ENCODE assay signal across 13 cellular contexts in the genomic region with DNA sequence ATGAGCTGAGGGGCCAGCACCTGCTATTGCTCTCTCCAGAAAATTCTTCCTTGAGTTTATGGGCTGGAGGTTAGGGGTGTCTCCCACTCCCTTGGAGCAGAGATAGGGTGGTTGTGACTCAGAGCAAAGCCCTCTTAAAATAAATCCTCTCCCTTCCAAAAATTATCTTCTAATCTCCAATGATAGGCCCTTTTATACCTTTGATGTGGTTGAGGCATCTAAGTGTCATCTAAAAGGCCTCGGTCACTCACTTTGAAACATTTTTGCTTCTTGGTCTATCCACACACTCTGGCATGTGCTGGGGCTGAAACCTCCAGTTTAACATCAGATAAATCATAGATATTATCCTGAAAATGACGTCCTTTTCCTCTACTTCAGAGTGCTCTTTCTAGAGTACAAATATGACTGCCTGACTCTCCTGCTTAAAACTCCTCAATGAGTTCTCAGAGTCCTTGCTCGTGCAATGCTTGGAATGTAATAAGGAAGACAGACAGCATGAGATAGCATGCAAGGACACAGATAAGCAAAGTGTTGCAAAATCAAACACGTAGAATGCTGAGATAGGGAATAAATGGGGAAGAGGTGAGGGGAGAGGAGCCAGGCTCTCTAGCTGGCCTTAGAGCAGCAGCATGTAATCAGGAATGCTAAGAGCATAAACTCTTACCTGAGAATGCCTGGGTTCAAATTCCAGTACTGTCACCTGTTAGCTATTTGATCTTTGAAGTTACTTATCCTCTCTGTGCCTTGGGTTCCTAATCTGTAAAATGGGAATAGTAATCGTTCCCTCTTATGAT.
DNase-seq lines count a peak whose midpoint lies in the region; ATAC-seq, FAIRE-seq and TF ChIP-seq lines count a peak whose summit lies in the region.
"Had no signal": no experiment of that assay in that cellular context is flagged by ENCODE, and none has a peak within 500 bp of the region (broad histone marks: within the 10 kb centered on the region; RNA-seq: fewer than 3 reads in every experiment).

No MANE protein-coding gene starts in this region.

- ATAC-seq in left lobe of liver (peak; percentile 78), GM23338 (no peak)

- no peaks in the 10 kb centered on the region for H4K20me1 ChIP-seq in astrocyte (ENCODE audit: insufficient read depth, low read length)
- no peaks in the 10 kb centered on the region for H4K20me1 ChIP-seq in smooth muscle cell (ENCODE audit: low read depth)
- H4K20me1 ChIP-seq in GM23338 (replicated peaks; ENCODE audit: insufficient read depth): no peaks in the 10 kb centered on the region

- intact Hi-C loops in esophagus squamous epithelium (cut with DNase I): no loop called here

- no peak for TF ChIP-seq CTCF in astrocyte (IDR thresholded peaks at IDR 0.05; ENCODE audit: insufficient read depth, low read depth, low read length)
- no peak for TF ChIP-seq CTCF in smooth muscle cell (IDR thresholded peaks at IDR 0.05; ENCODE audit: borderline replicate concordance, insufficient read depth, poor library complexity, severe bottlenecking)
- TF ChIP-seq CTCF in esophagus squamous epithelium (IDR thresholded peaks at IDR 0.05): no peak
- TF ChIP-seq CTCF in GM23338 (conservative IDR thresholded peaks at IDR 0.05; ENCODE audit: low read depth in 2 of 2): no peak

- peaks cover 18% of the 10 kb centered on the region for H3K4me1 ChIP-seq in astrocyte (ENCODE audit: insufficient read depth, low read length)
- H3K4me1 ChIP-seq in smooth muscle cell (ENCODE audit: low read depth): peaks cover 9% of the 10 kb centered on the region
- H3K4me1 ChIP-seq in esophagus squamous epithelium: peaks cover 0 to 12% (median 8%) of the 10 kb centered on the region in 3 donors
- H3K4me1 ChIP-seq in GM23338 (ENCODE audit: insufficient read depth): no peaks in the 10 kb centered on the region

- H3K9me3 Mint-ChIP-seq in astrocyte (ENCODE audit: unreplicated experiment): no peaks in the 10 kb centered on the region
- no peaks in the 10 kb centered on the region for H3K9me3 Mint-ChIP-seq in GM23338
- H3K9me3 Mint-ChIP-seq: activated naive CD4-positive, alpha-beta T cell treated with anti-CD3 and anti-CD28 coated beads for 36 hours; CD4-positive, alpha-beta T cell had no signal

- H2AFZ ChIP-seq in astrocyte (ENCODE audit: low read depth, low read length) (no peak overlapping the region), smooth muscle cell (ENCODE audit: low read depth) (no peak overlapping the region), GM23338 (no peak overlapping the region)

- H3K9me3 ChIP-seq in astrocyte (ENCODE audit: insufficient read depth, low read depth, low read length) (no peaks in the 10 kb centered on the region), smooth muscle cell (replicated peaks; ENCODE audit: low read depth) (no peaks in the 10 kb centered on the region), esophagus squamous epithelium (no peaks in the 10 kb centered on the region)

- H3K27ac Mint-ChIP-seq in astrocyte (ENCODE audit: unreplicated experiment) (no peak overlapping the region), GM23338 (no peak overlapping the region)
- H3K27ac Mint-ChIP-seq: activated naive CD4-positive, alpha-beta T cell treated with anti-CD3 and anti-CD28 coated beads for 36 hours; CD4-positive, alpha-beta T cell had no signal

- no peaks in the 10 kb centered on the region for H3K27me3 Mint-ChIP-seq in astrocyte (ENCODE audit: low read depth, unreplicated experiment)
- no peaks in the 10 kb centered on the region for H3K27me3 Mint-ChIP-seq in GM23338 (ENCODE audit: insufficient read depth, low read depth, poor library complexity)
- H3K27me3 Mint-ChIP-seq: CD4-positive, alpha-beta T cell had no signal

- H3K4me1 Mint-ChIP-seq in astrocyte (ENCODE audit: low read depth, unreplicated experiment) (peaks cover 32% of the 10 kb centered on the region), GM23338 (peaks cover 3% of the 10 kb centered on the region; the same call in 2 of the 3 replicates)

- no peaks in the 10 kb centered on the region for H3K36me3 Mint-ChIP-seq in astrocyte (ENCODE audit: low read depth, unreplicated experiment)
- no peaks in the 10 kb centered on the region for H3K36me3 Mint-ChIP-seq in GM23338 (ENCODE audit: low read depth)

- H3K4me3 Mint-ChIP-seq in astrocyte (ENCODE audit: unreplicated experiment) (no peak overlapping the region), GM23338 (no peak overlapping the region)
- H3K4me3 Mint-ChIP-seq: activated naive CD4-positive, alpha-beta T cell treated with anti-CD3 and anti-CD28 coated beads for 36 hours; CD4-positive, alpha-beta T cell had no signal

- no peak for FAIRE-seq in astrocyte (lab: Jason Lieb, UNC)

- H3K79me2 ChIP-seq in astrocyte (ENCODE audit: insufficient read depth, low read length) (no peaks in the 10 kb centered on the region), smooth muscle cell (ENCODE audit: low read depth) (no peaks in the 10 kb centered on the region), GM23338 (replicated peaks; ENCODE audit: insufficient read depth) (no peaks in the 10 kb centered on the region)

- WGBS in smooth muscle cell (ENCODE audit: low lambda C conversion rate): 25% methylated on average over 5 of the region's 5 CpGs
- WGBS in esophagus squamous epithelium, 2 donors: 69 to 76% methylated on average over 5 of the region's 5 CpGs

- H3K27me3 ChIP-seq in astrocyte (ENCODE audit: insufficient read depth, low read length): no peaks in the 10 kb centered on the region
- no peaks in the 10 kb centered on the region for H3K27me3 ChIP-seq in smooth muscle cell (ENCODE audit: low read depth)
- no peaks in the 10 kb centered on the region for H3K27me3 ChIP-seq in esophagus squamous epithelium
- no peaks in the 10 kb centered on the region for H3K27me3 ChIP-seq in GM23338 (ENCODE audit: insufficient read depth)

- no peak overlapping the region for H3K27ac ChIP-seq in astrocyte (ENCODE audit: low read depth, low read length)
- H3K27ac ChIP-seq in smooth muscle cell (ENCODE audit: low read depth): no peak overlapping the region
- no peak overlapping the region for H3K27ac ChIP-seq in esophagus squamous epithelium
- H3K27ac ChIP-seq in GM23338 (ENCODE audit: low read depth): no peak overlapping the region
- H3K27ac ChIP-seq: RWPE1 had no signal

- H3F3A ChIP-seq in smooth muscle cell (ENCODE audit: low read depth): no peaks in the 10 kb centered on the region
- H3F3A ChIP-seq in GM23338 (replicated peaks; ENCODE audit: low read depth): no peaks in the 10 kb centered on the region

- H3K36me3 ChIP-seq in astrocyte (ENCODE audit: insufficient read depth, low read length) (no peaks in the 10 kb centered on the region), smooth muscle cell (ENCODE audit: low read depth) (no peaks in the 10 kb centered on the region), esophagus squamous epithelium (no peaks in the 10 kb centered on the region), GM23338 (ENCODE audit: insufficient read depth) (no peaks in the 10 kb centered on the region)

- no peak for TF ChIP-seq POLR2A in esophagus squamous epithelium (IDR thresholded peaks at IDR 0.05)

- H3K4me2 ChIP-seq in astrocyte (ENCODE audit: low read length): peak overlapping the region; percentile 1
- H3K4me2 ChIP-seq in smooth muscle cell: peak overlapping the region; percentile 37
- no peak overlapping the region for H3K4me2 ChIP-seq in GM23338

- H3K4me3 ChIP-seq in astrocyte (ENCODE audit: insufficient read depth, low read depth, low read length) (no peak overlapping the region), smooth muscle cell (no peak overlapping the region), esophagus squamous epithelium (no peak overlapping the region), GM23338 (no peak overlapping the region)

- DNase-seq in LoVo (ENCODE audit: low spot score): peak; percentile 31
- DNase-seq in astrocyte (ENCODE audit: low read depth): peak; percentile 83
- DNase-seq in left lobe of liver (ENCODE audit: low spot score): no peak
- DNase-seq in smooth muscle cell (lab: John Stamatoyannopoulos, UW; ENCODE audit: unreplicated experiment): no peak
- DNase-seq in NCI-H1092 (lab: John Stamatoyannopoulos, UW): no peak
- DNase-seq in NCI-H1930 (lab: John Stamatoyannopoulos, UW): no peak
- no peak for DNase-seq in esophagus squamous epithelium (lab: John Stamatoyannopoulos, UW)
- DNase-seq in GM23338 (ENCODE audit: low spot score): no peak
- DNase-seq: activated naive CD4-positive, alpha-beta T cell treated with anti-CD3 and anti-CD28 coated beads for 36 hours; CD4-positive, alpha-beta T cell; NCI-H524 treated with DMSO at 0.1 percent for 48 hours; substantia nigra had no signal

- no peaks in the 10 kb centered on the region for H3K9me2 ChIP-seq in GM23338 (ENCODE audit: insufficient read depth)

- H3K9ac ChIP-seq in astrocyte (ENCODE audit: low read length) (no peak overlapping the region), smooth muscle cell (ENCODE audit: low read depth) (no peak overlapping the region)

TF ChIP-seq in GM23338, 12 proteins besides CTCF, POLR2A, EP300 and RAD21 (continues in another document):
- no peak for TF ChIP-seq JUNB (IDR thresholded peaks at IDR 0.05; ENCODE audit: unreplicated experiment)
- TF ChIP-seq, protein P1, sequence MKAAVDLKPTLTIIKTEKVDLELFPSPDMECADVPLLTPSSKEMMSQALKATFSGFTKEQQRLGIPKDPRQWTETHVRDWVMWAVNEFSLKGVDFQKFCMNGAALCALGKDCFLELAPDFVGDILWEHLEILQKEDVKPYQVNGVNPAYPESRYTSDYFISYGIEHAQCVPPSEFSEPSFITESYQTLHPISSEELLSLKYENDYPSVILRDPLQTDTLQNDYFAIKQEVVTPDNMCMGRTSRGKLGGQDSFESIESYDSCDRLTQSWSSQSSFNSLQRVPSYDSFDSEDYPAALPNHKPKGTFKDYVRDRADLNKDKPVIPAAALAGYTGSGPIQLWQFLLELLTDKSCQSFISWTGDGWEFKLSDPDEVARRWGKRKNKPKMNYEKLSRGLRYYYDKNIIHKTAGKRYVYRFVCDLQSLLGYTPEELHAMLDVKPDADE (IDR thresholded peaks at IDR 0.05): no peak
- TF ChIP-seq EZH2 (IDR thresholded peaks at IDR 0.05; ENCODE audit: low read depth, unreplicated experiment): no peak
- TF ChIP-seq EZH2phosphoT487 (IDR thresholded peaks at IDR 0.05; ENCODE audit: unreplicated experiment): no peak
- TF ChIP-seq ZNF331 (CRISPR knock-in tag; IDR thresholded peaks at IDR 0.05; ENCODE audit: low read depth): no peak

Comparison
In these comparisons a context has a peak if more than half of its experiments do, and no peak if none do; other contexts are left out.
1. DNase-seq: peak in LoVo (single experiment) and astrocyte (single experiment); none in left lobe of liver (single experiment), smooth muscle cell (single experiment), NCI-H1092 (single experiment), NCI-H1930 (0 of 2), esophagus squamous epithelium (single experiment) and GM23338 (single experiment).